Comparison of ENCODE assay signal across 27 cellular contexts in the genomic region with DNA sequence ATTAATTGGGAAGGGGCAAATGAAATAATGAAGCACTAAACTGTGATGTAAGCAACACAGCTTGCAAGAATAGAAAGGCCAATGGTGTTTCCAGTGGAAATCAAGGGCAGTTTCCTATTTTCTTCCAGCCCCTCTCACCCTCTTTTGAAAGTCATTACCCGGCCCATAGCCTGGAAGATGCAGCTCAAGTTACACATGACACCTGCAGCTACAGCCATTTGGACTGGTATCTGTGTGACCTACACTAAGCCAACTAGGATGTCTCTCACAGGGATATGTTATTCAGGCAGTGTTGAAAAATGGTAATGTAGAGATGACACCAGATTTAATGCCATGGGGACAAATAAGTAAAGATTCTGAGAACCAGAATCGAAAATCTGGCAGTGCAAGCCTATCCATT.
"Had no signal": no experiment of that assay in that cellular context is flagged by ENCODE, and none has a peak within 500 bp of the region (broad histone marks: within the 10 kb centered on the region; RNA-seq: fewer than 3 reads in every experiment).

No MANE protein-coding gene starts in this region.

- H3K27me3 ChIP-seq: esophagus squamous epithelium, ovary, sigmoid colon, stomach, thyroid gland, vagina had no signal

- H3K36me3 ChIP-seq: esophagus squamous epithelium, lower lobe of right lung, ovary, sigmoid colon, stomach, thyroid gland, vagina had no signal

- DNase-seq: effector memory CD8-positive, alpha-beta T cell; erythroblast; esophagus squamous epithelium; foreskin melanocyte; hypothalamus; immature natural killer cell; islet precursor cell; kidney glomerular epithelial cell; left colon; left ventricle myocardium superior; lower lobe of right lung; naive thymus-derived CD8-positive, alpha-beta T cell; nephron progenitor cell; nucleus accumbens; ovary; posterior cingulate gyrus; psoas muscle; right cardiac atrium; sigmoid colon; stimulated activated CD4-positive, alpha-beta T cell treated with anti-CD3 and anti-CD28 coated beads, Interleukin-2, amount 100 ng/mL, for 24 hours; stimulated activated CD4-positive, alpha-beta T cell treated with anti-CD3 and anti-CD28 coated beads, Interleukin-4, amount 100 ng/mL, for 24 hours; stimulated activated naive CD4-positive, alpha-beta T cell treated with Interleukin-2 at 50 U/mL for 16 hours; stomach; thyroid gland; trophoblast cell had no signal

- H3K36me3 Mint-ChIP-seq: naive thymus-derived CD8-positive, alpha-beta T cell; stimulated activated effector memory CD8-positive, alpha-beta T cell treated with anti-CD3 and anti-CD28 coated beads, Interleukin-12 subunit alpha, Interleukin-12 subunit beta, amount 100 ng/mL, for 72 hours had no signal

- H3K4me1 Mint-ChIP-seq: stimulated activated effector memory CD8-positive, alpha-beta T cell treated with anti-CD3 and anti-CD28 coated beads, Interleukin-12 subunit alpha, Interleukin-12 subunit beta, amount 100 ng/mL, for 72 hours had no signal

- H3K9me3 ChIP-seq: esophagus squamous epithelium, lower lobe of right lung, ovary, psoas muscle, sigmoid colon, stomach, thyroid gland, vagina had no signal

- H3K9me3 Mint-ChIP-seq: immature natural killer cell, nephron progenitor cell had no signal

- H3K27ac ChIP-seq: esophagus squamous epithelium, lower lobe of right lung, ovary, psoas muscle, sigmoid colon, stomach, thyroid gland, vagina had no signal

- H3K27me3 Mint-ChIP-seq: effector memory CD8-positive, alpha-beta T cell had no signal

- H3K27ac Mint-ChIP-seq: effector memory CD8-positive, alpha-beta T cell; immature natural killer cell; naive thymus-derived CD8-positive, alpha-beta T cell; nephron progenitor cell; stimulated activated effector memory CD8-positive, alpha-beta T cell treated with anti-CD3 and anti-CD28 coated beads, Interleukin-12 subunit alpha, Interleukin-12 subunit beta, amount 100 ng/mL, for 72 hours had no signal

- H3K4me3 Mint-ChIP-seq: effector memory CD8-positive, alpha-beta T cell; naive thymus-derived CD8-positive, alpha-beta T cell; nephron progenitor cell; stimulated activated effector memory CD8-positive, alpha-beta T cell treated with anti-CD3 and anti-CD28 coated beads, Interleukin-12 subunit alpha, Interleukin-12 subunit beta, amount 100 ng/mL, for 72 hours had no signal

- H3K4me3 ChIP-seq: esophagus squamous epithelium, lower lobe of right lung, ovary, psoas muscle, sigmoid colon, stomach, thyroid gland, vagina had no signal

- ATAC-seq: effector memory CD8-positive, alpha-beta T cell; left colon; left ventricle myocardium superior; lower lobe of right lung; naive thymus-derived CD8-positive, alpha-beta T cell; right cardiac atrium; stimulated activated effector memory CD8-positive, alpha-beta T cell treated with anti-CD3 and anti-CD28 coated beads, Interleukin-12 subunit alpha, Interleukin-12 subunit beta, amount 100 ng/mL, for 72 hours had no signal

- H3K4me1 ChIP-seq: esophagus squamous epithelium, lower lobe of right lung, psoas muscle, sigmoid colon, stomach, thyroid gland, vagina had no signal
